In the genomic region with DNA sequence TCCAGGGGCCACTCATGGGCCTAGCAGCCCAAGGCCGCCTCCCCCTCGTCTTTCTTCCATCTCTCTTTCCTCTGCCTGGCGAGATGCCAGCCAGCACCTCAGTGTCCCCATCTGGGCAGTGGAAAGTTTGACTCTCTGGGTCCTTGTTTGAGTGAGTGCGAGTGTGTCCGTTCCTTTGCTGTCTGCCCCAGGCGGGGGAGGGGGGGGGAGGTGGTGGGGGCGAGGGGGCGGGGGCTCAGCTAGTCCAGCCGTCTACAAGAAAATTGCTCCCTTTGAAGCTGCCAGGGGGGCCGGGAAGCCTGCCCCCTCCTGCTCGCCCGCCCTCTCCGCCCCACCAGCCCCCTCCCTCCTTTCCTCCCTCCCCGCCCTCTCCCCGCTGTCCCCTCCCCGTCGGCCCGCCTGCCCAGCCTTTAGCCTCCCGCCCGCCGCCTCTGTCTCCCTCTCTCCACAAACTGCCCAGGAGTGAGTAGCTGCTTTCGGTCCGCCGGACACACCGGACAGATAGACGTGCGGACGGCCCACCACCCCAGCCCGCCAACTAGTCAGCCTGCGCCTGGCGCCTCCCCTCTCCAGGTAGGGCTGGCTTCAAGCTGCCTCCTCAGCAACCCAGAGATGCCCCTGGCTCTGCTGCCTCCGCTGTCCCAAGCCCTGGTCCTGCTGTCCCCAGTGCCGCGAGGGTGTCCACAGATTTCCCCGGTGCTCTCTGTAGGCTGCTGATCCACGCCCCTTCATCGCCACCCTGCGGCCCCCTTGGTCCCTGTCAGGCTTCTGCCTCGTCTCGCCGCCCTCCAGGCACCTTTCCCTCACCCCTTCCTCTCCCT, we compare ENCODE assay signal across 8 cellular contexts. TPM values are rescaled to one million over a fixed set of nuclear protein-coding genes. Genes with fewer than 3 reads are reported as not detected.
DNase-seq lines count a peak whose midpoint lies in the region; ATAC-seq and TF ChIP-seq lines count a peak whose summit lies in the region.

A gene (plus strand): TSS at position 440 of the 821 bp plus-strand sequence. CDS start 9,652 bp downstream, outside the sequence.

- peak within 1 kb of the TSS; percentile 39; a peak in 2 of 4 replicates for H3K4me3 ChIP-seq in SK-N-SH (ENCODE audit: low read depth in 2 of 2, low read length in 1 of 2)

- H3K4ac ChIP-seq in H9 (ENCODE audit: low read depth, low read length), result no peak within 1 kb of the TSS

- H4K5ac ChIP-seq in H9 (ENCODE audit: insufficient read length, low read depth, low read length), result no peak within 1 kb of the TSS

- no peak within 1 kb of the TSS for H3K23ac ChIP-seq in H9 (ENCODE audit: insufficient read length, low read depth, low read length)

- intact Hi-C loops in head of caudate nucleus (cut with DNase I), result no loop called here
- intact Hi-C loops in posterior cingulate gyrus (cut with DNase I), result no loop called here

- H3K79me2 ChIP-seq in H9 (ENCODE audit: insufficient read depth, low read length), result no peaks in the 10 kb centered on the region
- no peaks in the 10 kb centered on the region for H3K79me2 ChIP-seq in SK-N-SH (ENCODE audit: insufficient read depth)

- H3K79me1 ChIP-seq in H9 (ENCODE audit: insufficient read depth, low read depth, low read length, poor library complexity, severe bottlenecking), result no peaks in the 10 kb centered on the region

- POLR2A ChIA-PET in SK-N-SH (lab: Yijun Ruan, JAX), result no interaction called here

- H2BK12ac ChIP-seq in H9 (ENCODE audit: insufficient read length, low read depth, low read length), result no peak within 1 kb of the TSS

- no peaks in the 10 kb centered on the region for H3K9me2 ChIP-seq in SK-N-SH

- no peaks in the 10 kb centered on the region for H3K27me3 ChIP-seq in H9 (ENCODE audit: insufficient read depth, low read length)
- no peaks in the 10 kb centered on the region for H3K27me3 ChIP-seq in SK-N-SH (ENCODE audit: insufficient read depth)

- peak within 1 kb of the TSS; percentile 44 to 66 for H3K4me3 Mint-ChIP-seq in H9
- no peak within 1 kb of the TSS for H3K4me3 Mint-ChIP-seq in stimulated activated effector memory CD8-positive, alpha-beta T cell treated with anti-CD3 and anti-CD28 coated beads, Interleukin-12 subunit alpha, Interleukin-12 subunit beta, amount 100 ng/mL, for 72 hours

- no peak within 1 kb of the TSS for H3K56ac ChIP-seq in H9 (ENCODE audit: insufficient read length, low read depth, low read length)

- H2BK15ac ChIP-seq in H9 (ENCODE audit: low read depth, low read length), result no peak within 1 kb of the TSS

- no peak within 1 kb of the TSS for H4K8ac ChIP-seq in H9 (replicated peaks; ENCODE audit: insufficient read length, low read depth, low read length)

- no CpG with 5 or more reads among the region's 41 CpGs for WGBS in H9 (ENCODE audit: extremely low coverage, insufficient read length, low lambda C conversion rate)
- 49% methylated on average over 34 of the region's 41 CpGs for WGBS in SK-N-SH (ENCODE audit: low lambda C conversion rate)

- TF ChIP-seq EP300 in SK-N-SH (IDR thresholded peaks at IDR 0.05; ENCODE audit: borderline replicate concordance in 1 of 2, low read depth in 1 of 2, low read length in 1 of 2), result no peak

- no peak within 1 kb of the TSS for H3T11ph ChIP-seq in H9 (ENCODE audit: low read length)

- peak; percentile 51 for TF ChIP-seq RAD21 in SK-N-SH (IDR thresholded peaks at IDR 0.05; ENCODE audit: low read length)

- H2AFZ ChIP-seq in H9 (ENCODE audit: low read length) (no peak within 1 kb of the TSS), SK-N-SH (ENCODE audit: low read depth) (no peak within 1 kb of the TSS; the same call in 1 of the 2 replicates)

- peaks cover 5% of the 10 kb centered on the region for H3F3A ChIP-seq in SK-N-SH (replicated peaks; ENCODE audit: insufficient read depth)

- H3K9me3 ChIP-seq in H9 (ENCODE audit: control insufficient read depth, low read depth, low read length) (peaks cover 17% of the 10 kb centered on the region), SK-N-SH (no peaks in the 10 kb centered on the region)

- no peak within 1 kb of the TSS for H2BK120ac ChIP-seq in H9 (ENCODE audit: low read depth, low read length, poor library complexity, severe bottlenecking)

- peaks cover 42 to 56% of the 10 kb centered on the region in 2 experiments for H3K9me3 Mint-ChIP-seq in H9
- no peaks in the 10 kb centered on the region for H3K9me3 Mint-ChIP-seq in stimulated activated effector memory CD8-positive, alpha-beta T cell treated with anti-CD3 and anti-CD28 coated beads, Interleukin-12 subunit alpha, Interleukin-12 subunit beta, amount 100 ng/mL, for 72 hours

- TF ChIP-seq CTCF in H9 (conservative IDR thresholded peaks at IDR 0.05), result peak; percentile 50; the same call in 2 of the 3 replicates
- peak; percentile 57 for TF ChIP-seq CTCF in SK-N-SH (IDR thresholded peaks at IDR 0.05)

- no peaks in the 10 kb centered on the region for H3K36me3 Mint-ChIP-seq in H9 (ENCODE audit: insufficient read depth in 1 of 3, low read depth in 3 of 3)
- H3K36me3 Mint-ChIP-seq in stimulated activated effector memory CD8-positive, alpha-beta T cell treated with anti-CD3 and anti-CD28 coated beads, Interleukin-12 subunit alpha, Interleukin-12 subunit beta, amount 100 ng/mL, for 72 hours, result no peaks in the 10 kb centered on the region

- H3K4me2 ChIP-seq in H9 (ENCODE audit: insufficient read depth, insufficient read length, low read length), result peak within 1 kb of the TSS; percentile 1
- H3K4me2 ChIP-seq in SK-N-SH, result peak within 1 kb of the TSS; percentile 68; the same call in 1 of the 2 replicates

- H2BK20ac ChIP-seq in H9 (ENCODE audit: low read depth, low read length, poor library complexity, severe bottlenecking), result no peak within 1 kb of the TSS

- no peaks in the 10 kb centered on the region for H4K20me1 ChIP-seq in H9 (ENCODE audit: control insufficient read depth, insufficient read depth, insufficient read length)
- no peaks in the 10 kb centered on the region for H4K20me1 ChIP-seq in SK-N-SH (ENCODE audit: insufficient read depth)

- H3K27ac ChIP-seq in H9 (ENCODE audit: insufficient read length, low read depth, low read length) (no peak within 1 kb of the TSS), SK-N-SH (ENCODE audit: low read depth in 2 of 2, low read length in 1 of 2) (no peak within 1 kb of the TSS; a peak in 1 of 4 replicates)

- ATAC-seq in GM21737 (IDR thresholded peaks at IDR 0.05; ENCODE audit: unreplicated experiment), result no peak
- no peak for ATAC-seq in stimulated activated effector memory CD8-positive, alpha-beta T cell treated with anti-CD3 and anti-CD28 coated beads, Interleukin-12 subunit alpha, Interleukin-12 subunit beta, amount 100 ng/mL, for 72 hours

- no peak within 1 kb of the TSS for H2AK5ac ChIP-seq in H9 (ENCODE audit: insufficient read length, low read length)

- no peak within 1 kb of the TSS for H3K27ac Mint-ChIP-seq in H9
- no peak within 1 kb of the TSS for H3K27ac Mint-ChIP-seq in stimulated activated effector memory CD8-positive, alpha-beta T cell treated with anti-CD3 and anti-CD28 coated beads, Interleukin-12 subunit alpha, Interleukin-12 subunit beta, amount 100 ng/mL, for 72 hours

- DNase-seq in H9, result peak; percentile 62
- DNase-seq in SK-N-SH, result peak; percentile 68
- DNase-seq in head of caudate nucleus, result peak in 33 of 42 donors; percentile 10 to 77 (median 43)
- DNase-seq in posterior cingulate gyrus, result peak in 6 of 10 donors; percentile 39 to 91 (median 41)
- DNase-seq in cortex of kidney (lab: John Stamatoyannopoulos, UW), result no peak
- no peak for DNase-seq in SKM-1 treated with dmso at 0.1 percent for 144 hours (lab: John Stamatoyannopoulos, UW; ENCODE audit: unreplicated experiment)
- no peak for DNase-seq in stimulated activated effector memory CD8-positive, alpha-beta T cell treated with anti-CD3 and anti-CD28 coated beads, Interleukin-12 subunit alpha, Interleukin-12 subunit beta, amount 100 ng/mL, for 72 hours (ENCODE audit: low spot score in 2 of 2)

- H3K18ac ChIP-seq in H9 (ENCODE audit: insufficient read length, low read depth, low read length), result no peak within 1 kb of the TSS

- CTCF ChIA-PET in SK-N-SH (lab: Yijun Ruan, JAX), result interaction anchor here (0.7 to 7.0 kb wide), 5 partner anchors 13 to 34 kb away, joined by 3 to 70 read pairs (median 3); a partner anchor contains a TSS

- no peaks in the 10 kb centered on the region for H3K4me1 ChIP-seq in H9 (ENCODE audit: insufficient read depth, low read length)
- H3K4me1 ChIP-seq in SK-N-SH (ENCODE audit: control insufficient read depth in 1 of 2, insufficient read depth in 2 of 2, low read depth in 1 of 2, low read length in 1 of 2), result peaks cover 8 to 51% of the 10 kb centered on the region in 2 experiments; a peak in 1 of 4 replicates

- no peak within 1 kb of the TSS for H2BK5ac ChIP-seq in H9 (ENCODE audit: insufficient read length, low read length)

- H3K23me2 ChIP-seq in H9 (ENCODE audit: insufficient read length, low read depth, low read length, poor library complexity, severe bottlenecking), result no peaks in the 10 kb centered on the region

- H3K4me1 Mint-ChIP-seq in H9, result peaks cover 0 to 5% of the 10 kb centered on the region in 2 experiments; a peak in 2 of 4 replicates
- H3K4me1 Mint-ChIP-seq in stimulated activated effector memory CD8-positive, alpha-beta T cell treated with anti-CD3 and anti-CD28 coated beads, Interleukin-12 subunit alpha, Interleukin-12 subunit beta, amount 100 ng/mL, for 72 hours, result no peaks in the 10 kb centered on the region

- H3K14ac ChIP-seq in H9 (ENCODE audit: insufficient read depth, low read length), result no peak within 1 kb of the TSS

- H3K36me3 ChIP-seq in SK-N-SH (replicated peaks in 1 of 2; ENCODE audit: control insufficient read depth in 1 of 2, insufficient read depth in 2 of 2, low read length in 1 of 2), result no peaks in the 10 kb centered on the region

- H3K27me3 Mint-ChIP-seq in H9 (ENCODE audit: low read depth), result peaks cover 10% of the 10 kb centered on the region

- no peak within 1 kb of the TSS for H3K9ac ChIP-seq in H9 (ENCODE audit: extremely low read depth, insufficient read length, low read length)
- H3K9ac ChIP-seq in SK-N-SH, result no peak within 1 kb of the TSS; the same call in 1 of the 2 replicates

- no peak within 1 kb of the TSS for H4K91ac ChIP-seq in H9 (ENCODE audit: insufficient read length, low read depth, low read length)

TF ChIP-seq in SK-N-SH, 30 proteins besides CTCF, POLR2A, EP300 and RAD21:
- TF ChIP-seq MXI1 (IDR thresholded peaks at IDR 0.05; ENCODE audit: low read depth, low read length) (no peak), FOXJ3 (CRISPR knock-in tag; IDR thresholded peaks at IDR 0.05) (no peak), SMC3 (IDR thresholded peaks at IDR 0.05; ENCODE audit: low read depth, low read length) (peak; percentile 40)

RNA-seq across cellular contexts. Expression of the gene that starts here (rescaled TPM):
- 1.2 and 1.5 TPM in 2 replicates for total RNA-seq in H9 (2021)
- polyA plus RNA-seq in SK-N-SH (2012; rRNA removed), result 15.2 and 28.9 TPM in 2 replicates
- 15.1 and 23.4 TPM in 2 replicates for polyA plus RNA-seq in SK-N-SH (2012; cell fraction: cytosol; rRNA removed)
- 14.3 and 14.9 TPM in 2 replicates for polyA plus RNA-seq in SK-N-SH (2012; cell fraction: nucleus; rRNA removed)

Comparison
In these comparisons a context has a peak if more than half of its experiments do, and no peak if none do; other contexts are left out.
1. DNase-seq: peak in H9 (single experiment), SK-N-SH (single experiment), head of caudate nucleus (33 of 42) and posterior cingulate gyrus (6 of 10); none in cortex of kidney (single experiment), SKM-1 treated with dmso at 0.1 percent for 144 hours (single experiment) and stimulated activated effector memory CD8-positive, alpha-beta T cell treated with anti-CD3 and anti-CD28 coated beads, Interleukin-12 subunit alpha, Interleukin-12 subunit beta, amount 100 ng/mL, for 72 hours (0 of 2).